ENCODE assay signal across 22 cellular contexts in genomic region chr9:77606526-77606925, GRCh38. TPM values are rescaled to one million over a fixed set of nuclear protein-coding genes. Genes with fewer than 3 reads are reported as not detected.
DNase-seq lines count a peak whose midpoint lies in the region; ATAC-seq and TF ChIP-seq lines count a peak whose summit lies in the region.
"Had no signal": no experiment of that assay in that cellular context is flagged by ENCODE, and none has a peak within 500 bp of the region (broad histone marks: within the 10 kb centered on the region; RNA-seq: fewer than 3 reads in every experiment).

No MANE protein-coding gene starts in this region.

- no peak overlapping the region for H3K23ac ChIP-seq in trophoblast cell (ENCODE audit: low read length)

- H4K12ac ChIP-seq in trophoblast cell (ENCODE audit: low read depth, low read length), result no peak overlapping the region

- in situ Hi-C loops in GM23248 (cut with MboI), result no loop called here

- H3K18ac ChIP-seq in trophoblast cell (ENCODE audit: low read length), result no peak overlapping the region

- H3K14ac ChIP-seq in trophoblast cell (ENCODE audit: low read length), result no peak overlapping the region

- H3K4ac ChIP-seq in trophoblast cell (ENCODE audit: low read depth, low read length), result peak overlapping the region; percentile 33

- H3K36me3 ChIP-seq in gastroesophageal sphincter (no peaks in the 10 kb centered on the region), trophoblast cell (ENCODE audit: control insufficient read depth in 1 of 2, insufficient read depth in 2 of 2, low read length in 2 of 2) (no peaks in the 10 kb centered on the region), upper lobe of right lung (no peaks in the 10 kb centered on the region), GM23248 (ENCODE audit: low read depth) (no peaks in the 10 kb centered on the region)
- H3K36me3 ChIP-seq: prostate gland, tibial nerve had no signal

- no peak overlapping the region for H4K91ac ChIP-seq in trophoblast cell (ENCODE audit: low read depth, low read length)

- H2AK5ac ChIP-seq in trophoblast cell (ENCODE audit: low read length), result peak overlapping the region; percentile 19

- H2BK5ac ChIP-seq in trophoblast cell (ENCODE audit: low read depth, low read length, poor library complexity), result peak overlapping the region; percentile 49

- intact Hi-C loops in upper lobe of right lung (cut with DNase I), result no loop called here

- TF ChIP-seq POLR2A in gastroesophageal sphincter (IDR thresholded peaks at IDR 0.05), result no peak

- H3F3A ChIP-seq in GM23248 (ENCODE audit: insufficient read depth), result no peaks in the 10 kb centered on the region

- H3K9me2 ChIP-seq in GM23248 (ENCODE audit: insufficient read depth), result no peaks in the 10 kb centered on the region

- H2BK12ac ChIP-seq in trophoblast cell (ENCODE audit: low read length), result peak overlapping the region; percentile 24

- DNase-seq in NCI-H82 (lab: John Stamatoyannopoulos, UW) (peak; percentile 17), NCI-H82 treated with DMSO at 0.1 percent for 48 hours (lab: John Stamatoyannopoulos, UW; ENCODE audit: unreplicated experiment) (no peak), trophoblast cell (no peak), upper lobe of right lung (no peak), activated gamma-delta T cell treated with Interleukin-2 at 50 U/mL for 16 hours (no peak), GM23248 (no peak)
- DNase-seq: 8988T; activated CD4-positive, alpha-beta memory T cell treated with anti-CD3 and anti-CD28 coated beads, Interleukin-2, amount 10 ng/mL, durations not matched to agents 7 days and 5 days; activated CD4-positive, alpha-beta T cell treated with anti-CD3 and anti-CD28 coated beads for 1 hour; CD4-positive, CD25-positive, alpha-beta regulatory T cell; HCEC 1CT; islet precursor cell; NCI-H1105 treated with DMSO at 0.1 percent for 48 hours; NCI-H2081; NCI-H774 had no signal

- no peak for TF ChIP-seq CTCF in gastroesophageal sphincter (IDR thresholded peaks at IDR 0.05)
- no peak for TF ChIP-seq CTCF in upper lobe of right lung (IDR thresholded peaks at IDR 0.05)

- H3K4me3 ChIP-seq in gastroesophageal sphincter (no peak overlapping the region), trophoblast cell (ENCODE audit: low read depth, low read length) (no peak overlapping the region), upper lobe of right lung (no peak overlapping the region), GM23248 (no peak overlapping the region)
- H3K4me3 ChIP-seq: prostate gland, SK-N-MC, tibial nerve had no signal

- no peak for TF ChIP-seq EP300 in gastroesophageal sphincter (IDR thresholded peaks at IDR 0.05)

- H3K9me3 ChIP-seq in gastroesophageal sphincter, result no peaks in the 10 kb centered on the region
- H3K9me3 ChIP-seq in trophoblast cell (ENCODE audit: insufficient read depth, low read depth, low read length), result no peaks in the 10 kb centered on the region
- H3K9me3 ChIP-seq in upper lobe of right lung, result no peaks in the 10 kb centered on the region
- H3K9me3 ChIP-seq in GM23248 (ENCODE audit: low read depth), result no peaks in the 10 kb centered on the region
- H3K9me3 ChIP-seq: prostate gland, tibial nerve had no signal

- H3K4me1 ChIP-seq in gastroesophageal sphincter, result peaks cover 0 to 2% (median 0%) of the 10 kb centered on the region in 3 donors
- H3K4me1 ChIP-seq in trophoblast cell (ENCODE audit: control insufficient read depth in 1 of 2, insufficient read depth in 2 of 2, low read length in 2 of 2), result peaks cover 10 to 11% of the 10 kb centered on the region in 2 experiments
- H3K4me1 ChIP-seq in upper lobe of right lung, result peaks cover 7% of the 10 kb centered on the region
- no peaks in the 10 kb centered on the region for H3K4me1 ChIP-seq in GM23248 (ENCODE audit: insufficient read depth)
- H3K4me1 ChIP-seq: prostate gland had no signal

- H2BK120ac ChIP-seq in trophoblast cell (ENCODE audit: insufficient read depth, low read length, poor library complexity), result peak overlapping the region; percentile 20

- H3K27ac ChIP-seq in gastroesophageal sphincter, result peak overlapping the region; percentile 39 to 60 (median 56)
- H3K27ac ChIP-seq in trophoblast cell (ENCODE audit: low read depth, low read length), result peak overlapping the region; percentile 51
- H3K27ac ChIP-seq in upper lobe of right lung, result peak overlapping the region; percentile 51
- H3K27ac ChIP-seq in GM23248, result no peak overlapping the region
- H3K27ac ChIP-seq: RWPE1, SK-N-MC had no signal

- 50 to 100% methylated on average over 1 to 2 of the region's 2 CpGs for WGBS in gastroesophageal sphincter (ENCODE audit: low coverage in 1 of 2), 2 donors
- WGBS in trophoblast cell (ENCODE audit: extremely low coverage, insufficient coverage, insufficient read length), result no CpG with 5 or more reads among the region's 2 CpGs
- WGBS in GM23248 (ENCODE audit: low coverage in 1 of 2, low lambda C conversion rate in 2 of 2, missing lambda C conversion rate in 2 of 2), 2 experiments, result 42 to 50% methylated on average over 2 of the region's 2 CpGs

- ATAC-seq in gastroesophageal sphincter (no peak), upper lobe of right lung (no peak), GM18519 (IDR thresholded peaks at IDR 0.05; ENCODE audit: low FRiP score, unreplicated experiment) (no peak)

- H3K9ac ChIP-seq in trophoblast cell (ENCODE audit: low read length), result no peak overlapping the region
- H3K9ac ChIP-seq in GM23248, result no peak overlapping the region

- peaks cover 17% of the 10 kb centered on the region for H3K79me1 ChIP-seq in trophoblast cell (ENCODE audit: low read length)

- H3K27me3 ChIP-seq in gastroesophageal sphincter, result no peaks in the 10 kb centered on the region
- no peaks in the 10 kb centered on the region for H3K27me3 ChIP-seq in trophoblast cell (ENCODE audit: insufficient read depth, low read length)
- H3K27me3 ChIP-seq in upper lobe of right lung, result no peaks in the 10 kb centered on the region
- H3K27me3 ChIP-seq in GM23248 (replicated peaks; ENCODE audit: insufficient read depth), result peaks cover 5% of the 10 kb centered on the region; the same call in 1 of the 2 replicates

- no peak overlapping the region for H4K8ac ChIP-seq in trophoblast cell (ENCODE audit: low read depth, low read length)

- H3K79me2 ChIP-seq in trophoblast cell (ENCODE audit: control insufficient read depth, insufficient read depth, low read length, poor library complexity) (no peaks in the 10 kb centered on the region), GM23248 (ENCODE audit: insufficient read depth) (no peaks in the 10 kb centered on the region)

- H2AFZ ChIP-seq in trophoblast cell (ENCODE audit: insufficient read depth, low read length, poor library complexity) (no peak overlapping the region), GM23248 (no peak overlapping the region)

- no peak overlapping the region for H3K4me2 ChIP-seq in trophoblast cell (ENCODE audit: low read length)
- no peak overlapping the region for H3K4me2 ChIP-seq in GM23248 (ENCODE audit: unreplicated experiment)

- no peaks in the 10 kb centered on the region for H4K20me1 ChIP-seq in GM23248 (ENCODE audit: insufficient read depth)

RNA-seq across cellular contexts. Expression of gene GNA14, which starts 41.6 kb away (rescaled TPM):
- total RNA-seq in gastroesophageal sphincter (1 to 10 TPM; 3.9 to 6.4 (median 5.1) TPM), upper lobe of right lung (15.7 TPM)
- 14.0 and 14.8 TPM in 2 replicates for polyA plus RNA-seq in trophoblast cell (2013)
- total RNA-seq in GM23248 (2014; rRNA removed; shearing (Covaris generic)), result 0.11 TPM in 1 of 2 replicates, not detected in the other
- polyA plus RNA-seq in GM23248 (2016; fragmentation: Nextera tagmentation; extraction: Ambion mirVana), result 0.09 and 0.24 TPM in 2 replicates
- total RNA-seq: activated CD4-positive, alpha-beta memory T cell treated with anti-CD3 and anti-CD28 coated beads, Interleukin-2, amount 10 ng/mL, durations not matched to agents 7 days and 5 days; CD4-positive, CD25-positive, alpha-beta regulatory T cell; OCI-LY7 had no signal
- polyA plus RNA-seq: CD4-positive, CD25-positive, alpha-beta regulatory T cell had no signal
